ENCODE assay signal across 22 cellular contexts in genomic region chr2:64133354-64133753, GRCh38. TPM values are rescaled to one million over a fixed set of nuclear protein-coding genes. Genes with fewer than 3 reads are reported as not detected.
DNase-seq lines count a peak whose midpoint lies in the region; ATAC-seq and TF ChIP-seq lines count a peak whose summit lies in the region.
"Had no signal": no experiment of that assay in that cellular context is flagged by ENCODE, and none has a peak within 500 bp of the region (broad histone marks: within the 10 kb centered on the region; RNA-seq: fewer than 3 reads in every experiment).

No MANE protein-coding gene starts in this region.

- no peaks in the 10 kb centered on the region for H3K9me3 Mint-ChIP-seq in GM23338
- H3K9me3 Mint-ChIP-seq in activated naive CD8-positive, alpha-beta T cell (ENCODE audit: low read depth) = no peaks in the 10 kb centered on the region
- H3K9me3 Mint-ChIP-seq in memory B cell = no peaks in the 10 kb centered on the region
- H3K9me3 Mint-ChIP-seq: naive thymus-derived CD8-positive, alpha-beta T cell; T-helper 2 cell treated with Interferon-gamma antibody and Interleukin-4, amounts not matched to agents 5 μg/mL and 100 μg/mL, for 36 hours; type B pancreatic cell had no signal

- no peak for DNase-seq in SK-N-SH
- no peak for DNase-seq in GM23338 (ENCODE audit: low spot score)
- no peak for DNase-seq in memory B cell (ENCODE audit: low spot score in 2 of 2)
- DNase-seq in KG1 (lab: John Stamatoyannopoulos, UW) = no peak
- no peak for DNase-seq in stimulated activated CD4-positive, alpha-beta T cell treated with anti-CD3 and anti-CD28 coated beads, Interleukin-1b, Interleukin-23, amount 100 ng/mL, for 48 hours
- DNase-seq: DMS79 treated with DMSO at 0.1 percent for 48 hours; glutamatergic neuron; left cardiac atrium; naive thymus-derived CD8-positive, alpha-beta T cell; NCI-H1436; NCI-H510A; NK-92 treated with Interleukin-12 subunit alpha and Interleukin-12 subunit beta, amount 100 ng/mL, for 24 hours; spleen; stimulated activated CD4-positive, alpha-beta T cell treated with anti-CD3 and anti-CD28 coated beads, Interleukin-4, amount 100 ng/mL, for 4 hours had no signal

- H3K4me1 ChIP-seq in SK-N-SH (ENCODE audit: control insufficient read depth in 1 of 2, insufficient read depth in 2 of 2, low read depth in 1 of 2, low read length in 1 of 2) = peaks cover 17 to 32% of the 10 kb centered on the region in 2 experiments; a peak in 3 of 4 replicates
- H3K4me1 ChIP-seq in GM23338 (ENCODE audit: insufficient read depth) = peaks cover 80% of the 10 kb centered on the region

- WGBS in SK-N-SH (ENCODE audit: low lambda C conversion rate) = 92% methylated on average over 1 of the region's 1 CpG

- H3K4me3 ChIP-seq in SK-N-SH (ENCODE audit: low read depth in 2 of 2, low read length in 1 of 2) (no peak overlapping the region), GM23338 (no peak overlapping the region)
- H3K4me3 ChIP-seq: spleen had no signal

- no peak overlapping the region for H3K9ac ChIP-seq in SK-N-SH

- CTCF ChIA-PET in SK-N-SH (lab: Yijun Ruan, JAX) = interaction anchor here (1.0 to 3.0 kb wide), 3 partner anchors 9 to 83 kb away, joined by 3 to 13 read pairs (median 10); no protein-coding TSS in a partner anchor

- H3K36me3 Mint-ChIP-seq in GM23338 (ENCODE audit: low read depth) = peaks cover 2% of the 10 kb centered on the region; the same call in 1 of the 3 replicates
- H3K36me3 Mint-ChIP-seq in activated naive CD8-positive, alpha-beta T cell = peaks cover 21% of the 10 kb centered on the region
- H3K36me3 Mint-ChIP-seq in memory B cell = peaks cover 15% of the 10 kb centered on the region

- no peaks in the 10 kb centered on the region for H3K27me3 ChIP-seq in SK-N-SH (ENCODE audit: insufficient read depth)
- no peaks in the 10 kb centered on the region for H3K27me3 ChIP-seq in GM23338 (ENCODE audit: insufficient read depth)
- H3K27me3 ChIP-seq: spleen had no signal

- H4K20me1 ChIP-seq in SK-N-SH (ENCODE audit: insufficient read depth) (no peaks in the 10 kb centered on the region), GM23338 (replicated peaks; ENCODE audit: insufficient read depth) (peaks cover 13% of the 10 kb centered on the region; the same call in 1 of the 2 replicates)

- H3K36me3 ChIP-seq in SK-N-SH (replicated peaks in 1 of 2; ENCODE audit: control insufficient read depth in 1 of 2, insufficient read depth in 2 of 2, low read length in 1 of 2) (no peaks in the 10 kb centered on the region), GM23338 (ENCODE audit: insufficient read depth) (no peaks in the 10 kb centered on the region)

- no peak for TF ChIP-seq RAD21 in SK-N-SH (IDR thresholded peaks at IDR 0.05; ENCODE audit: low read length)

- H3K9me3 ChIP-seq in SK-N-SH = no peaks in the 10 kb centered on the region
- H3K9me3 ChIP-seq: spleen had no signal

- H3K4me2 ChIP-seq in SK-N-SH = peak overlapping the region; percentile 12; the same call in 1 of the 2 replicates
- no peak overlapping the region for H3K4me2 ChIP-seq in GM23338

- no peaks in the 10 kb centered on the region for H3K27me3 Mint-ChIP-seq in GM23338 (ENCODE audit: insufficient read depth, low read depth, poor library complexity)
- H3K27me3 Mint-ChIP-seq in activated naive CD8-positive, alpha-beta T cell = no peaks in the 10 kb centered on the region
- H3K27me3 Mint-ChIP-seq in memory B cell = no peaks in the 10 kb centered on the region
- H3K27me3 Mint-ChIP-seq: naive thymus-derived CD8-positive, alpha-beta T cell; type B pancreatic cell had no signal

- H3K79me2 ChIP-seq in SK-N-SH (ENCODE audit: insufficient read depth) (peaks cover 74% of the 10 kb centered on the region), GM23338 (replicated peaks; ENCODE audit: insufficient read depth) (peaks cover 100% of the 10 kb centered on the region)

- H3K9me2 ChIP-seq in SK-N-SH (no peaks in the 10 kb centered on the region), GM23338 (ENCODE audit: insufficient read depth) (no peaks in the 10 kb centered on the region)

- H3K27ac ChIP-seq in SK-N-SH (ENCODE audit: low read depth in 2 of 2, low read length in 1 of 2) (peak overlapping the region in 1 of 2 experiments; percentile 83; a peak in 2 of 4 replicates), GM23338 (ENCODE audit: low read depth) (no peak overlapping the region; the same call in 1 of the 2 replicates)
- H3K27ac ChIP-seq: 22Rv1, spleen, VCaP had no signal

- no peak for TF ChIP-seq CTCF in SK-N-SH (IDR thresholded peaks at IDR 0.05)
- no peak for TF ChIP-seq CTCF in GM23338 (conservative IDR thresholded peaks at IDR 0.05; ENCODE audit: low read depth in 2 of 2)

- H3K27ac Mint-ChIP-seq in GM23338 (peak overlapping the region; percentile 7; the same call in 1 of the 2 replicates), memory B cell (peak overlapping the region; percentile 46)
- peak overlapping the region; percentile 89 for H3K27ac Mint-ChIP-seq in activated naive CD8-positive, alpha-beta T cell
- H3K27ac Mint-ChIP-seq: T-helper 2 cell treated with Interferon-gamma antibody and Interleukin-4, amounts not matched to agents 5 μg/mL and 100 μg/mL, for 36 hours had no signal

- H3K4me1 Mint-ChIP-seq in GM23338 (peaks cover 77% of the 10 kb centered on the region), memory B cell (peaks cover 34% of the 10 kb centered on the region)
- H3K4me1 Mint-ChIP-seq in activated naive CD8-positive, alpha-beta T cell (ENCODE audit: low read depth) = peaks cover 88% of the 10 kb centered on the region

- H3F3A ChIP-seq in SK-N-SH (replicated peaks; ENCODE audit: insufficient read depth) (peaks cover 30% of the 10 kb centered on the region), GM23338 (replicated peaks; ENCODE audit: low read depth) (no peaks in the 10 kb centered on the region)

- H2AFZ ChIP-seq in SK-N-SH (ENCODE audit: low read depth) (no peak overlapping the region), GM23338 (no peak overlapping the region)

- ATAC-seq in SK-N-SH treated with all-trans-retinoic acid at 6 μM for 48 hours (no peak), GM23338 (no peak; the same call in 2 of the 3 replicates), memory B cell (ENCODE audit: low read depth) (no peak), GM19455 (IDR thresholded peaks at IDR 0.05; ENCODE audit: unreplicated experiment) (no peak)
- ATAC-seq: left cardiac atrium; naive thymus-derived CD8-positive, alpha-beta T cell; Panc1 had no signal

- H3K4me3 Mint-ChIP-seq in GM23338 = no peak overlapping the region
- H3K4me3 Mint-ChIP-seq in activated naive CD8-positive, alpha-beta T cell = peak overlapping the region; percentile 49
- no peak overlapping the region for H3K4me3 Mint-ChIP-seq in memory B cell
- H3K4me3 Mint-ChIP-seq: naive thymus-derived CD8-positive, alpha-beta T cell; type B pancreatic cell had no signal

- TF ChIP-seq EP300 in SK-N-SH (IDR thresholded peaks at IDR 0.05; ENCODE audit: borderline replicate concordance in 1 of 2, low read depth in 1 of 2, low read length in 1 of 2) = no peak

- POLR2A ChIA-PET in SK-N-SH (lab: Yijun Ruan, JAX) = no interaction called here

TF ChIP-seq in SK-N-SH, 30 proteins besides CTCF, POLR2A, EP300 and RAD21 (continues in another document):
- no peak for TF ChIP-seq YY1 (IDR thresholded peaks at IDR 0.05; ENCODE audit: low read depth)
- no peak for TF ChIP-seq SIN3A (IDR thresholded peaks at IDR 0.05; ENCODE audit: borderline replicate concordance, low read depth, low read length)
- TF ChIP-seq JUND (IDR thresholded peaks at IDR 0.05) = no peak
- no peak for TF ChIP-seq RXRA (IDR thresholded peaks at IDR 0.05; ENCODE audit: borderline replicate concordance, low read depth)
- no peak for TF ChIP-seq POLR2AphosphoS5 (IDR thresholded peaks at IDR 0.05; ENCODE audit: low read depth, low read length)
- TF ChIP-seq GABPA (IDR thresholded peaks at IDR 0.05; ENCODE audit: low read depth) = no peak
- no peak for TF ChIP-seq GATA2 (CRISPR knock-in tag; IDR thresholded peaks at IDR 0.05)
- no peak for TF ChIP-seq ELF1 (IDR thresholded peaks at IDR 0.05)
- no peak for TF ChIP-seq NRF1 (IDR thresholded peaks at IDR 0.05; ENCODE audit: low read depth, low read length)
- no peak for TF ChIP-seq MXI1 (IDR thresholded peaks at IDR 0.05; ENCODE audit: low read depth, low read length)

TF ChIP-seq in SK-N-SH treated with all-trans-retinoic acid at 6 μM for 48 hours, 23 proteins besides CTCF, POLR2A, EP300 and RAD21 (continues in another document):
- TF ChIP-seq ARNTL (CRISPR knock-in tag; IDR thresholded peaks at IDR 0.05; ENCODE audit: borderline replicate concordance, low read depth) (no peak), ZNF565 (CRISPR knock-in tag; conservative IDR thresholded peaks at IDR 0.05; ENCODE audit: low read depth) (no peak), PPARA (CRISPR knock-in tag; IDR thresholded peaks at IDR 0.05; ENCODE audit: borderline replicate concordance) (no peak)

TF ChIP-seq in GM23338, 12 proteins besides CTCF, POLR2A, EP300 and RAD21 (continues in another document):
- TF ChIP-seq POLR2AphosphoS5 (IDR thresholded peaks at IDR 0.05; ENCODE audit: low read depth) = no peak
- no peak for TF ChIP-seq EZH2phosphoT487 (IDR thresholded peaks at IDR 0.05; ENCODE audit: unreplicated experiment)
- no peak for TF ChIP-seq REST (IDR thresholded peaks at IDR 0.05; ENCODE audit: unreplicated experiment)

RNA-seq across cellular contexts. Expression of gene PELI1, which starts 10.9 kb away (rescaled TPM):
- polyA plus RNA-seq in SK-N-SH (2012; rRNA removed) (4.2 and 5.6 TPM in 2 replicates), GM23338 (2016; fragmentation: Nextera tagmentation; extraction: Ambion mirVana) (25.9 and 32.4 TPM in 2 replicates)
- polyA plus RNA-seq in SK-N-SH (2012; cell fraction: cytosol; rRNA removed) = 4.9 and 5.5 TPM in 2 replicates
- 5.8 and 11.7 TPM in 2 replicates for polyA plus RNA-seq in SK-N-SH (2012; cell fraction: nucleus; rRNA removed)
- 56.6 and 61.8 TPM in 2 replicates for total RNA-seq in GM23338 (2014; rRNA removed; shearing (Covaris generic))

Comparison
In these comparisons a context has a peak if more than half of its experiments do, and no peak if none do; other contexts are left out.
1. H3K27ac Mint-ChIP-seq: peak in every context shown above with its lines; median percentile 89 in activated naive CD8-positive, alpha-beta T cell; 46 in memory B cell; 7 in GM23338.